8 cellular contexts compared by ENCODE assay signal in the genomic region with DNA sequence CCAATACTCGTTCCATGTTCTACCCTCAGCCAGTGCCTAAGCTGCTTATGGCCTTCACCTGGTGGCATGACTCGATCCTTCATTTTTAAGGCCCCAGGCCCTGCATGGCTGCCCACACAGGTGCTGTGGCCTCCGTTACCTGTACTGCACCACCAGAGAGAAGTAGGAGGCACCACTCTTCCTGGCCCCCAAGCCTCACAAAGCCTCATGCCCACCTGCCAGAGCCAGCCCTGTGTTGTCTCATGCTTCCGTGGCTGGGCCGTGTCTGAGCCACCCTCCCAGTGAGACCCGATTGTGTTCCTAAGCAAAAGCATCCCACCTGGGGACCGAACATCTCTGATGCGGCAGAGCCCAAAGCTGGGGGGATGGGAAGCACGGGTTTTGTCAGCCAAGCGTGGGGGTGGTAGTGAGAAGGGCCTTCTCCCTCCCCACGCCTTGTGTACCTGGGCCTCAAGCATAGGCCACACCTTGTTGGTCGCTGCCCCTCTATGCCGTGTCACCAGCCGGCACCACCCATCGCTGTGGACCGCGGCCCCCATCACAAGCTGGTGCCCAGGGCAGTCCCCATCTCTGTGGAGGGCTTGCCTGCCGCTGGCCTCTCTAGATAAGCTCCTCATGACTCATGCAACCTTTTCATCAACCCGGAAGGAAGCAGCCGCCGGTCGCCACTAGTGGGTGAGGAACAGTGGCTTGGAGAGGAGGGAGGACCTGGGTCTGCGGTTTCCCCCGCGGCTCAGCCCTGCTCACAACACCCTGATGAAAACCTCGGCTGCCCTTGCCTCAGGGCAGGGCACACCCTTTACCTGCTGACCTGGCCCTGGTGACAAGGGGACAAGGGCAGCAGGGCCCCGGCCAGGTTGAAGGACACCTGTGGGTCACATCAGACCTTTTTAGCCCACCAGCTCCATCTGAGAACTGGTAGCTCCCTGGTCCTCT. TPM values are rescaled to one million over a fixed set of nuclear protein-coding genes. Genes with fewer than 3 reads are reported as not detected.
DNase-seq lines count a peak whose midpoint lies in the region; ATAC-seq and TF ChIP-seq lines count a peak whose summit lies in the region.

No MANE protein-coding gene starts in this region.

- peak overlapping the region; percentile 87 for H3K27ac ChIP-seq in RWPE2 (ENCODE audit: poor library complexity, severe bottlenecking)

- H3K4me1 ChIP-seq in RWPE2 (ENCODE audit: insufficient read depth, poor library complexity, severe bottlenecking): peaks cover 28% of the 10 kb centered on the region

- peak; percentile 78 for DNase-seq in AG10803 (ENCODE audit: low read depth)
- peak; percentile 77 for DNase-seq in RWPE2 (ENCODE audit: low spot score)
- DNase-seq in activated T-helper 9 cell treated with anti-CD3 and anti-CD28 coated beads, Interleukin-2, amount 50 U/mL, for 16 hours (ENCODE audit: low read depth): peak; percentile 89
- peak in 28 of 42 donors; percentile 16 to 76 (median 44) for DNase-seq in head of caudate nucleus
- peak; percentile 78 for DNase-seq in sciatic nerve (ENCODE audit: low spot score)
- no peak for DNase-seq in superior temporal gyrus (ENCODE audit: extremely low spot score)

- H3K9me3 ChIP-seq in RWPE2 (ENCODE audit: severe bottlenecking): no peaks in the 10 kb centered on the region

- TF ChIP-seq CTCF in AG10803 (conservative IDR thresholded peaks at IDR 0.05; ENCODE audit: low read length) (no peak), RWPE2 (IDR thresholded peaks at IDR 0.05; ENCODE audit: poor library complexity, severe bottlenecking) (no peak)

- H3K27me3 ChIP-seq in RWPE2 (ENCODE audit: insufficient read depth, poor library complexity, severe bottlenecking): no peaks in the 10 kb centered on the region

- intact Hi-C loops in head of caudate nucleus (cut with DNase I) (no loop called here), sciatic nerve (cut with DNase I) (no loop called here)

- H3K36me3 ChIP-seq in RWPE2 (ENCODE audit: low read depth): no peaks in the 10 kb centered on the region

- ATAC-seq in GM19023 (IDR thresholded peaks at IDR 0.05; ENCODE audit: unreplicated experiment) (peak; percentile 35), HG03342 (IDR thresholded peaks at IDR 0.05; ENCODE audit: unreplicated experiment) (peak; percentile 19), RWPE2 (ENCODE audit: low read depth) (peak; percentile 30), sciatic nerve (no peak)

- H3K4me3 ChIP-seq in AG10803 (ENCODE audit: low read length) (peak overlapping the region; percentile 41), RWPE2 (ENCODE audit: severe bottlenecking) (peak overlapping the region; percentile 5)

RNA-seq across cellular contexts. Expression of gene RNPEPL1, which starts 2.7 kb away (rescaled TPM):
- 38.8 TPM for total RNA-seq in sciatic nerve

RNA-seq across cellular contexts. Expression of gene DUSP28, which starts 5.4 kb away (rescaled TPM):
- total RNA-seq in sciatic nerve: 4.5 TPM

RNA-seq across cellular contexts. Expression of gene ANKMY1, which starts 7.7 kb away (rescaled TPM):
- total RNA-seq in sciatic nerve: 30.7 TPM

RNA-seq across cellular contexts. Expression of gene CAPN10, which starts 21.0 kb away (rescaled TPM):
- total RNA-seq in sciatic nerve: 37.2 TPM

RNA-seq across cellular contexts. Expression of gene GPR35, which starts 59.7 kb away (rescaled TPM):
- 3.2 TPM for total RNA-seq in sciatic nerve
